In the genomic region with DNA sequence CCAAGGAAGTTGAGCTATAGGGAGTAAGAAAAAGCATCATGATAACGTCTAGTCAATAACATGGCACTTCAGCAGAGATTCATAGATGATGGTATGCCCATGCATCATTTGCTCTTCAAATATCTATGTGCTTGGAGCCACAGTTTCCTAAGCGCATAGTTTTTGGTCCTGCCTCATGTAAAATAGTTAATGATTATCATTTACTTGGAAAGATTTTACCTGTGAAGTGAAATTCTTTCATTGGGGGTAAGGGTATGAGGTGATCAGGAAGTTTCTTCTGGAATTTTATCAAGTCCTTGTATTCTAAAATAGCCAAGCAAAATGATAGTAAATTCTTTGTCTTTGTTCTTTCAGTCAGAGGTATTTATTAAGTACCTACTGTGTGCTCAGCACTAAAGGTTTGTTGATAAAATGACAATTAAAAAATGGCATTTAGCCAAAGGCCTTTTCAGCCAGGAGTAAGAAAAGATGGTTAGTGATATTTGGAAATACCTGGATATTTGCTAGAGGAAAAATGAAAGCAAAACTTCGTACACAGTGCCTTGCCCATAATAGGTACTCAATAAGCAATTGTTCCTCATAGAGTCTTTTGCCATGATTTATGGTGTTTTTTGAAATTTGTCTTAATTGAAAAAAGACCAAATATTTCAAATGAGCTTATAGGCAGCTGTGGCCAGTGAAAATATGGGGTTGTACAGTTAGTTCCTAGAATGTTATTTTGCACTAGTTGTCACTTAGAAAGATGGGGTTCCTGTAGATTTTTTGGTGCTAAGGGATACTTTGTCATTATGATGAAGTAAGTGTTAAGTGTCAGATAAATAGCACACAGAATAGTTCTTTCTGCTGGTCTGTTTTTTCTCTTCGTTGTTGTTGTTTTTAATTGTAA, we compare ENCODE assay signal across 1 cellular context.
A peak's percentile ranks its signal among the peaks of the same experiment; 100 is the strongest.
TF ChIP-seq lines count a peak whose summit lies in the region.

No MANE protein-coding gene starts in this region.

TF ChIP-seq in K562, 482 proteins besides CTCF, POLR2A, EP300 and RAD21 (continued from another document and continues in another):
- no peak for TF ChIP-seq RFX1 (IDR thresholded peaks at IDR 0.05)
- TF ChIP-seq CREB1 (IDR thresholded peaks at IDR 0.05): no peak
- TF ChIP-seq CREB1 (CRISPR knock-in tag; IDR thresholded peaks at IDR 0.05): no peak
- peak; percentile 65 for TF ChIP-seq HDAC8 (tag; IDR thresholded peaks at IDR 0.05)
- no peak for TF ChIP-seq ZSCAN32 (CRISPR knock-in tag; IDR thresholded peaks at IDR 0.05)
- no peak for TF ChIP-seq PCBP1 (IDR thresholded peaks at IDR 0.05; ENCODE audit: low read depth, low read length, poor library complexity, severe bottlenecking)
- no peak for TF ChIP-seq CBFB (CRISPR knock-in tag; IDR thresholded peaks at IDR 0.05)
- no peak for TF ChIP-seq SMARCA4 (IDR thresholded peaks at IDR 0.05)
- TF ChIP-seq ZNF184 (CRISPR knock-in tag; IDR thresholded peaks at IDR 0.05): no peak
- TF ChIP-seq, protein P1, sequence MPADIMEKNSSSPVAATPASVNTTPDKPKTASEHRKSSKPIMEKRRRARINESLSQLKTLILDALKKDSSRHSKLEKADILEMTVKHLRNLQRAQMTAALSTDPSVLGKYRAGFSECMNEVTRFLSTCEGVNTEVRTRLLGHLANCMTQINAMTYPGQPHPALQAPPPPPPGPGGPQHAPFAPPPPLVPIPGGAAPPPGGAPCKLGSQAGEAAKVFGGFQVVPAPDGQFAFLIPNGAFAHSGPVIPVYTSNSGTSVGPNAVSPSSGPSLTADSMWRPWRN (IDR thresholded peaks at IDR 0.05; ENCODE audit: low read depth): no peak
- TF ChIP-seq CHD4 (IDR thresholded peaks at IDR 0.05; ENCODE audit: insufficient read depth, insufficient replicate concordance, low read depth, low read length, poor library complexity, severe bottlenecking): no peak
- TF ChIP-seq, protein P2, sequence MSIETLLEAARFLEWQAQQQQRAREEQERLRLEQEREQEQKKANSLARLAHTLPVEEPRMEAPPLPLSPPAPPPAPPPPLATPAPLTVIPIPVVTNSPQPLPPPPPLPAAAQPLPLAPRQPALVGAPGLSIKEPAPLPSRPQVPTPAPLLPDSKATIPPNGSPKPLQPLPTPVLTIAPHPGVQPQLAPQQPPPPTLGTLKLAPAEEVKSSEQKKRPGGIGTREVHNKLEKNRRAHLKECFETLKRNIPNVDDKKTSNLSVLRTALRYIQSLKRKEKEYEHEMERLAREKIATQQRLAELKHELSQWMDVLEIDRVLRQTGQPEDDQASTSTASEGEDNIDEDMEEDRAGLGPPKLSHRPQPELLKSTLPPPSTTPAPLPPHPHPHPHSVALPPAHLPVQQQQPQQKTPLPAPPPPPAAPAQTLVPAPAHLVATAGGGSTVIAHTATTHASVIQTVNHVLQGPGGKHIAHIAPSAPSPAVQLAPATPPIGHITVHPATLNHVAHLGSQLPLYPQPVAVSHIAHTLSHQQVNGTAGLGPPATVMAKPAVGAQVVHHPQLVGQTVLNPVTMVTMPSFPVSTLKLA (conservative IDR thresholded peaks at IDR 0.05): no peak; a peak in 1 of 4 replicates
- TF ChIP-seq, protein P3, sequence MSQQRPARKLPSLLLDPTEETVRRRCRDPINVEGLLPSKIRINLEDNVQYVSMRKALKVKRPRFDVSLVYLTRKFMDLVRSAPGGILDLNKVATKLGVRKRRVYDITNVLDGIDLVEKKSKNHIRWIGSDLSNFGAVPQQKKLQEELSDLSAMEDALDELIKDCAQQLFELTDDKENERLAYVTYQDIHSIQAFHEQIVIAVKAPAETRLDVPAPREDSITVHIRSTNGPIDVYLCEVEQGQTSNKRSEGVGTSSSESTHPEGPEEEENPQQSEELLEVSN (IDR thresholded peaks at IDR 0.05; ENCODE audit: borderline replicate concordance in 1 of 2, extremely low read depth in 1 of 2, insufficient read depth in 1 of 2, insufficient read length in 1 of 2, low read depth in 1 of 2, low read length in 1 of 2, poor library complexity in 1 of 2, severe bottlenecking in 1 of 2): no peak
- TF ChIP-seq, protein P4, sequence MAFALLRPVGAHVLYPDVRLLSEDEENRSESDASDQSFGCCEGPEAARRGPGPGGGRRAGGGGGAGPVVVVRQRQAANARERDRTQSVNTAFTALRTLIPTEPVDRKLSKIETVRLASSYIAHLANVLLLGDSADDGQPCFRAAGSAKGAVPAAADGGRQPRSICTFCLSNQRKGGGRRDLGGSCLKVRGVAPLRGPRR (CRISPR knock-in tag; IDR thresholded peaks at IDR 0.05): peak; percentile 92
- TF ChIP-seq, protein P5, sequence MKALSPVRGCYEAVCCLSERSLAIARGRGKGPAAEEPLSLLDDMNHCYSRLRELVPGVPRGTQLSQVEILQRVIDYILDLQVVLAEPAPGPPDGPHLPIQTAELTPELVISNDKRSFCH (CRISPR knock-in tag; IDR thresholded peaks at IDR 0.05): no peak
- TF ChIP-seq, protein P5 (tag; IDR thresholded peaks at IDR 0.05): no peak
- TF ChIP-seq, protein P6, sequence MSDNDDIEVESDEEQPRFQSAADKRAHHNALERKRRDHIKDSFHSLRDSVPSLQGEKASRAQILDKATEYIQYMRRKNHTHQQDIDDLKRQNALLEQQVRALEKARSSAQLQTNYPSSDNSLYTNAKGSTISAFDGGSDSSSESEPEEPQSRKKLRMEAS (CRISPR knock-in tag; IDR thresholded peaks at IDR 0.05): no peak
- TF ChIP-seq, protein P7, sequence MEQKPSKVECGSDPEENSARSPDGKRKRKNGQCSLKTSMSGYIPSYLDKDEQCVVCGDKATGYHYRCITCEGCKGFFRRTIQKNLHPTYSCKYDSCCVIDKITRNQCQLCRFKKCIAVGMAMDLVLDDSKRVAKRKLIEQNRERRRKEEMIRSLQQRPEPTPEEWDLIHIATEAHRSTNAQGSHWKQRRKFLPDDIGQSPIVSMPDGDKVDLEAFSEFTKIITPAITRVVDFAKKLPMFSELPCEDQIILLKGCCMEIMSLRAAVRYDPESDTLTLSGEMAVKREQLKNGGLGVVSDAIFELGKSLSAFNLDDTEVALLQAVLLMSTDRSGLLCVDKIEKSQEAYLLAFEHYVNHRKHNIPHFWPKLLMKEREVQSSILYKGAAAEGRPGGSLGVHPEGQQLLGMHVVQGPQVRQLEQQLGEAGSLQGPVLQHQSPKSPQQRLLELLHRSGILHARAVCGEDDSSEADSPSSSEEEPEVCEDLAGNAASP (IDR thresholded peaks at IDR 0.05): no peak
- no peak for TF ChIP-seq ZNF77 (CRISPR knock-in tag; IDR thresholded peaks at IDR 0.05)
- TF ChIP-seq, protein P8, sequence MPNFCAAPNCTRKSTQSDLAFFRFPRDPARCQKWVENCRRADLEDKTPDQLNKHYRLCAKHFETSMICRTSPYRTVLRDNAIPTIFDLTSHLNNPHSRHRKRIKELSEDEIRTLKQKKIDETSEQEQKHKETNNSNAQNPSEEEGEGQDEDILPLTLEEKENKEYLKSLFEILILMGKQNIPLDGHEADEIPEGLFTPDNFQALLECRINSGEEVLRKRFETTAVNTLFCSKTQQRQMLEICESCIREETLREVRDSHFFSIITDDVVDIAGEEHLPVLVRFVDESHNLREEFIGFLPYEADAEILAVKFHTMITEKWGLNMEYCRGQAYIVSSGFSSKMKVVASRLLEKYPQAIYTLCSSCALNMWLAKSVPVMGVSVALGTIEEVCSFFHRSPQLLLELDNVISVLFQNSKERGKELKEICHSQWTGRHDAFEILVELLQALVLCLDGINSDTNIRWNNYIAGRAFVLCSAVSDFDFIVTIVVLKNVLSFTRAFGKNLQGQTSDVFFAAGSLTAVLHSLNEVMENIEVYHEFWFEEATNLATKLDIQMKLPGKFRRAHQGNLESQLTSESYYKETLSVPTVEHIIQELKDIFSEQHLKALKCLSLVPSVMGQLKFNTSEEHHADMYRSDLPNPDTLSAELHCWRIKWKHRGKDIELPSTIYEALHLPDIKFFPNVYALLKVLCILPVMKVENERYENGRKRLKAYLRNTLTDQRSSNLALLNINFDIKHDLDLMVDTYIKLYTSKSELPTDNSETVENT (CRISPR knock-in tag; IDR thresholded peaks at IDR 0.05): no peak
- TF ChIP-seq, protein P9, sequence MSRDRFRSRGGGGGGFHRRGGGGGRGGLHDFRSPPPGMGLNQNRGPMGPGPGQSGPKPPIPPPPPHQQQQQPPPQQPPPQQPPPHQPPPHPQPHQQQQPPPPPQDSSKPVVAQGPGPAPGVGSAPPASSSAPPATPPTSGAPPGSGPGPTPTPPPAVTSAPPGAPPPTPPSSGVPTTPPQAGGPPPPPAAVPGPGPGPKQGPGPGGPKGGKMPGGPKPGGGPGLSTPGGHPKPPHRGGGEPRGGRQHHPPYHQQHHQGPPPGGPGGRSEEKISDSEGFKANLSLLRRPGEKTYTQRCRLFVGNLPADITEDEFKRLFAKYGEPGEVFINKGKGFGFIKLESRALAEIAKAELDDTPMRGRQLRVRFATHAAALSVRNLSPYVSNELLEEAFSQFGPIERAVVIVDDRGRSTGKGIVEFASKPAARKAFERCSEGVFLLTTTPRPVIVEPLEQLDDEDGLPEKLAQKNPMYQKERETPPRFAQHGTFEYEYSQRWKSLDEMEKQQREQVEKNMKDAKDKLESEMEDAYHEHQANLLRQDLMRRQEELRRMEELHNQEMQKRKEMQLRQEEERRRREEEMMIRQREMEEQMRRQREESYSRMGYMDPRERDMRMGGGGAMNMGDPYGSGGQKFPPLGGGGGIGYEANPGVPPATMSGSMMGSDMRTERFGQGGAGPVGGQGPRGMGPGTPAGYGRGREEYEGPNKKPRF (IDR thresholded peaks at IDR 0.05; ENCODE audit: low read depth, low read length): no peak
- no peak for TF ChIP-seq MYC (IDR thresholded peaks at IDR 0.05; ENCODE audit: low read depth, low read length)
- peak; percentile 36; the same call in 1 of the 2 replicates for TF ChIP-seq MYC (CRISPR knock-in tag; IDR thresholded peaks at IDR 0.05; ENCODE audit: borderline replicate concordance, low read depth)
- TF ChIP-seq ZFP30 (CRISPR knock-in tag; IDR thresholded peaks at IDR 0.05; ENCODE audit: borderline replicate concordance): no peak
- no peak for TF ChIP-seq ZNF3 (CRISPR knock-in tag; IDR thresholded peaks at IDR 0.05)
- TF ChIP-seq HCFC1 (IDR thresholded peaks at IDR 0.05; ENCODE audit: low read depth, low read length): no peak
- TF ChIP-seq RBM14 (IDR thresholded peaks at IDR 0.05; ENCODE audit: borderline replicate concordance, insufficient read depth, low read depth, low read length): no peak
- no peak for TF ChIP-seq ZNF347 (CRISPR knock-in tag; IDR thresholded peaks at IDR 0.05; ENCODE audit: low read depth)
- peak; percentile 7; the same call in 1 of the 2 replicates for TF ChIP-seq MTF1 (CRISPR knock-in tag; IDR thresholded peaks at IDR 0.05; ENCODE audit: borderline replicate concordance)
- TF ChIP-seq, protein P10, sequence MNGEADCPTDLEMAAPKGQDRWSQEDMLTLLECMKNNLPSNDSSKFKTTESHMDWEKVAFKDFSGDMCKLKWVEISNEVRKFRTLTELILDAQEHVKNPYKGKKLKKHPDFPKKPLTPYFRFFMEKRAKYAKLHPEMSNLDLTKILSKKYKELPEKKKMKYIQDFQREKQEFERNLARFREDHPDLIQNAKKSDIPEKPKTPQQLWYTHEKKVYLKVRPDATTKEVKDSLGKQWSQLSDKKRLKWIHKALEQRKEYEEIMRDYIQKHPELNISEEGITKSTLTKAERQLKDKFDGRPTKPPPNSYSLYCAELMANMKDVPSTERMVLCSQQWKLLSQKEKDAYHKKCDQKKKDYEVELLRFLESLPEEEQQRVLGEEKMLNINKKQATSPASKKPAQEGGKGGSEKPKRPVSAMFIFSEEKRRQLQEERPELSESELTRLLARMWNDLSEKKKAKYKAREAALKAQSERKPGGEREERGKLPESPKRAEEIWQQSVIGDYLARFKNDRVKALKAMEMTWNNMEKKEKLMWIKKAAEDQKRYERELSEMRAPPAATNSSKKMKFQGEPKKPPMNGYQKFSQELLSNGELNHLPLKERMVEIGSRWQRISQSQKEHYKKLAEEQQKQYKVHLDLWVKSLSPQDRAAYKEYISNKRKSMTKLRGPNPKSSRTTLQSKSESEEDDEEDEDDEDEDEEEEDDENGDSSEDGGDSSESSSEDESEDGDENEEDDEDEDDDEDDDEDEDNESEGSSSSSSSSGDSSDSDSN (IDR thresholded peaks at IDR 0.05; ENCODE audit: borderline replicate concordance in 1 of 2, low read depth in 2 of 2, low read length in 2 of 2): no peak
- no peak for TF ChIP-seq FOXA3 (CRISPR knock-in tag; conservative IDR thresholded peaks at IDR 0.05 in 1 of 2, IDR thresholded peaks at IDR 0.05 in 1 of 2)
- no peak for TF ChIP-seq NR3C1 (CRISPR knock-in tag; IDR thresholded peaks at IDR 0.05)
- no peak for TF ChIP-seq MEF2A (IDR thresholded peaks at IDR 0.05; ENCODE audit: control insufficient read depth, low read depth, low read length)
- no peak for TF ChIP-seq LCOR (CRISPR knock-in tag; IDR thresholded peaks at IDR 0.05)
- no peak for TF ChIP-seq CHD1 (IDR thresholded peaks at IDR 0.05; ENCODE audit: low read length)
- no peak for TF ChIP-seq ZNF764 (CRISPR knock-in tag; IDR thresholded peaks at IDR 0.05; ENCODE audit: low read depth)
- TF ChIP-seq, protein P11, sequence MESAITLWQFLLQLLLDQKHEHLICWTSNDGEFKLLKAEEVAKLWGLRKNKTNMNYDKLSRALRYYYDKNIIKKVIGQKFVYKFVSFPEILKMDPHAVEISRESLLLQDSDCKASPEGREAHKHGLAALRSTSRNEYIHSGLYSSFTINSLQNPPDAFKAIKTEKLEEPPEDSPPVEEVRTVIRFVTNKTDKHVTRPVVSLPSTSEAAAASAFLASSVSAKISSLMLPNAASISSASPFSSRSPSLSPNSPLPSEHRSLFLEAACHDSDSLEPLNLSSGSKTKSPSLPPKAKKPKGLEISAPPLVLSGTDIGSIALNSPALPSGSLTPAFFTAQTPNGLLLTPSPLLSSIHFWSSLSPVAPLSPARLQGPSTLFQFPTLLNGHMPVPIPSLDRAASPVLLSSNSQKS (CRISPR knock-in tag; IDR thresholded peaks at IDR 0.05): no peak
- TF ChIP-seq, protein P12, sequence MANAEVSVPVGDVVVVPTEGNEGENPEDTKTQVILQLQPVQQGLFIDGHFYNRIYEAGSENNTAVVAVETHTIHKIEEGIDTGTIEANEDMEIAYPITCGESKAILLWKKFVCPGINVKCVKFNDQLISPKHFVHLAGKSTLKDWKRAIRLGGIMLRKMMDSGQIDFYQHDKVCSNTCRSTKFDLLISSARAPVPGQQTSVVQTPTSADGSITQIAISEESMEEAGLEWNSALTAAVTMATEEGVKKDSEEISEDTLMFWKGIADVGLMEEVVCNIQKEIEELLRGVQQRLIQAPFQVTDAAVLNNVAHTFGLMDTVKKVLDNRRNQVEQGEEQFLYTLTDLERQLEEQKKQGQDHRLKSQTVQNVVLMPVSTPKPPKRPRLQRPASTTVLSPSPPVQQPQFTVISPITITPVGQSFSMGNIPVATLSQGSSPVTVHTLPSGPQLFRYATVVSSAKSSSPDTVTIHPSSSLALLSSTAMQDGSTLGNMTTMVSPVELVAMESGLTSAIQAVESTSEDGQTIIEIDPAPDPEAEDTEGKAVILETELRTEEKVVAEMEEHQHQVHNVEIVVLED (CRISPR knock-in tag; IDR thresholded peaks at IDR 0.05): no peak; the same call in 1 of the 2 replicates
